Comparison of ENCODE assay signal across 8 cellular contexts in genomic region chr19:48325265-48325910, GRCh38. TPM values are rescaled to one million over a fixed set of nuclear protein-coding genes. Genes with fewer than 3 reads are reported as not detected.
DNase-seq lines count a peak whose midpoint lies in the region; ATAC-seq and TF ChIP-seq lines count a peak whose summit lies in the region.

A gene with protein sequence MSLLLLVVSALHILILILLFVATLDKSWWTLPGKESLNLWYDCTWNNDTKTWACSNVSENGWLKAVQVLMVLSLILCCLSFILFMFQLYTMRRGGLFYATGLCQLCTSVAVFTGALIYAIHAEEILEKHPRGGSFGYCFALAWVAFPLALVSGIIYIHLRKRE (plus strand): TSS chr19:48325552. CDS start chr19:48326845, 1,293 bp downstream.

- H3K9me3 Mint-ChIP-seq in naive thymus-derived CD4-positive, alpha-beta T cell, result peaks cover 0 to 3% (median 0%) of the 10 kb centered on the region in 11 donors

- POLR2A ChIA-PET in naive thymus-derived CD4-positive, alpha-beta T cell (lab: Charles Lee), result interaction anchor here (0.7 to 10.3 kb wide), 6 partner anchors 9 to 312 kb away, joined by 3 to 424 read pairs (median 4); partner anchors contain the start of genes DBP, SYNGR4 and TMEM143

- peak within 1 kb of the TSS; percentile 100 for H3K27ac ChIP-seq in naive thymus-derived CD4-positive, alpha-beta T cell (ENCODE audit: low read depth, low read length)

- H3K36me3 Mint-ChIP-seq in naive thymus-derived CD4-positive, alpha-beta T cell, result peaks cover 0 to 54% (median 10%) of the 10 kb centered on the region in 5 donors

- H3K27me3 ChIP-seq in naive thymus-derived CD4-positive, alpha-beta T cell (ENCODE audit: control insufficient read depth in 2 of 2, insufficient read depth in 2 of 2, low read length in 2 of 2), result no peaks in the 10 kb centered on the region

- in situ Hi-C loops in GM18951 (cut with MboI; ENCODE audit: low sequenced_read_pairs, unreplicated experiment), result no loop called here

- peaks cover 37 to 90% (median 76%) of the 10 kb centered on the region in 7 donors for H3K4me1 Mint-ChIP-seq in naive thymus-derived CD4-positive, alpha-beta T cell

- H3K36me3 ChIP-seq in naive thymus-derived CD4-positive, alpha-beta T cell (ENCODE audit: control insufficient read depth in 2 of 3, insufficient read depth in 3 of 3, low read length in 3 of 3), result peaks cover 0 to 8% (median 3%) of the 10 kb centered on the region in 3 experiments

- intact Hi-C loops in naive thymus-derived CD4-positive, alpha-beta T cell (cut with micrococcal nuclease), result loop anchor here (5.0 to 10.0 kb wide), 3 partner anchors 669 to 1267 kb away; partner anchors contain the start of genes BICRA (in 1 of the 2), GYS1 (in 1 of the 2), PRR12 (in 1 of the 2) and RUVBL2 (in 1 of the 2)

- TF ChIP-seq POLR2A in GM18951 (IDR thresholded peaks at IDR 0.05; ENCODE audit: extremely low read depth, insufficient read depth, insufficient read length), result peak; percentile 58
- TF ChIP-seq POLR2A in erythroblast (IDR thresholded peaks at IDR 0.05; ENCODE audit: low read length), result peak; percentile 88

- CTCF ChIA-PET in naive thymus-derived CD4-positive, alpha-beta T cell (lab: Charles Lee), result interaction anchor here (0.6 to 10.3 kb wide), 3 partner anchors 10 to 163 kb away, joined by 3 to 217 read pairs (median 7); no protein-coding TSS in a partner anchor

- H3K27me3 Mint-ChIP-seq in naive thymus-derived CD4-positive, alpha-beta T cell, result no peaks in the 10 kb centered on the region

- peaks cover 71% of the 10 kb centered on the region in 2 donors for H3K4me1 ChIP-seq in naive thymus-derived CD4-positive, alpha-beta T cell (ENCODE audit: control insufficient read depth in 2 of 2, insufficient read depth in 2 of 2, low read length in 2 of 2)

- peak within 1 kb of the TSS; percentile 89 for H3K4me3 ChIP-seq in naive thymus-derived CD4-positive, alpha-beta T cell (ENCODE audit: low read length)

- peak within 1 kb of the TSS; percentile 96 to 100 (median 99) for H3K27ac Mint-ChIP-seq in naive thymus-derived CD4-positive, alpha-beta T cell

- peak; percentile 46 for ATAC-seq in naive thymus-derived CD4-positive, alpha-beta T cell
- ATAC-seq in stimulated activated naive CD8-positive, alpha-beta T cell treated with anti-CD3 and anti-CD28 coated beads, Interleukin-15, Interleukin-2, amounts not matched to agents 100 U/mL and 50 U/mL, for 24 hours, result peak; percentile 46

- peak; percentile 93 for DNase-seq in OCI-M1 (lab: John Stamatoyannopoulos, UW)
- peak; percentile 81 for DNase-seq in activated T-cell treated with anti-CD3 and anti-CD28 coated beads for 24 hours (ENCODE audit: low read depth)
- peak; percentile 89 to 91 for DNase-seq in erythroblast (lab: John Stamatoyannopoulos, UW)
- DNase-seq in naive thymus-derived CD4-positive, alpha-beta T cell, result peak; percentile 61 to 89 (median 86)
- peak; percentile 88 for DNase-seq in stimulated activated naive CD8-positive, alpha-beta T cell treated with anti-CD3 and anti-CD28 coated beads, Interleukin-15, Interleukin-2, amounts not matched to agents 100 U/mL and 50 U/mL, for 24 hours
- no peak for DNase-seq in NCI-H1930 (lab: John Stamatoyannopoulos, UW)
- no peak for DNase-seq in NCI-H345 (lab: John Stamatoyannopoulos, UW)

- peak within 1 kb of the TSS; percentile 92 to 99 (median 96) for H3K4me3 Mint-ChIP-seq in naive thymus-derived CD4-positive, alpha-beta T cell

- no peaks in the 10 kb centered on the region for H3K9me3 ChIP-seq in naive thymus-derived CD4-positive, alpha-beta T cell (ENCODE audit: control insufficient read depth in 2 of 3, low read length in 3 of 3)

RNA-seq across cellular contexts. Expression of the gene that starts here (rescaled TPM):
- total RNA-seq in naive thymus-derived CD4-positive, alpha-beta T cell, result 100 to 1,000 TPM; 183 to 425 (median 257) TPM
- 100 to 1,000 TPM; 511 to 711 TPM for polyA plus RNA-seq in naive thymus-derived CD4-positive, alpha-beta T cell

Comparison
In these comparisons a context has a peak if more than half of its experiments do, and no peak if none do; other contexts are left out.
1. DNase-seq: peak in OCI-M1 (single experiment), activated T-cell treated with anti-CD3 and anti-CD28 coated beads for 24 hours (single experiment), erythroblast (2 of 2), naive thymus-derived CD4-positive, alpha-beta T cell (9 of 9) and stimulated activated naive CD8-positive, alpha-beta T cell treated with anti-CD3 and anti-CD28 coated beads, Interleukin-15, Interleukin-2, amounts not matched to agents 100 U/mL and 50 U/mL, for 24 hours (single experiment); none in NCI-H1930 (0 of 2) and NCI-H345 (single experiment).